Comparison of ENCODE assay signal across 11 cellular contexts in genomic region chr3:108546249-108546648, GRCh38. TPM values are rescaled to one million over a fixed set of nuclear protein-coding genes. Genes with fewer than 3 reads are reported as not detected.
DNase-seq lines count a peak whose midpoint lies in the region; ATAC-seq and TF ChIP-seq lines count a peak whose summit lies in the region.
"Had no signal": no experiment of that assay in that cellular context is flagged by ENCODE, and none has a peak within 500 bp of the region (broad histone marks: within the 10 kb centered on the region; RNA-seq: fewer than 3 reads in every experiment).

No MANE protein-coding gene starts in this region.

- no peaks in the 10 kb centered on the region for H3K9me3 ChIP-seq in parathyroid adenoma (ENCODE audit: control insufficient read depth, low read length)
- no peaks in the 10 kb centered on the region for H3K9me3 ChIP-seq in MG63

- H3K4me3 ChIP-seq in parathyroid adenoma (ENCODE audit: low read depth, low read length) (no peak overlapping the region), MG63 (no peak overlapping the region)

- DNase-seq in dermis microvascular lymphatic vessel endothelial cell (ENCODE audit: low read depth in 2 of 2) (peak; percentile 5 to 15), iPS-NIHi7 (ENCODE audit: extremely low spot score) (no peak), MG63 (no peak), NCI-H2029 treated with DMSO at 0.1 percent for 48 hours (lab: John Stamatoyannopoulos, UW) (no peak)
- DNase-seq: erythroblast, Kasumi-1, WERI-Rb-1 had no signal

- no peak overlapping the region for H3K27ac ChIP-seq in parathyroid adenoma
- H3K27ac ChIP-seq: WERI-Rb-1 had no signal

- H3K4me2 ChIP-seq in parathyroid adenoma (ENCODE audit: low read length): peak overlapping the region; percentile 7

- H3K36me3 ChIP-seq in parathyroid adenoma (ENCODE audit: control insufficient read depth, insufficient read depth, low read length) (no peaks in the 10 kb centered on the region), MG63 (peaks cover 34% of the 10 kb centered on the region)

- no peaks in the 10 kb centered on the region for H3K79me2 ChIP-seq in parathyroid adenoma

- no peaks in the 10 kb centered on the region for H3K4me1 ChIP-seq in parathyroid adenoma

- TF ChIP-seq CTCF in parathyroid adenoma (IDR thresholded peaks at IDR 0.05): no peak

- no peak overlapping the region for H3K9ac ChIP-seq in parathyroid adenoma

- ATAC-seq in GM19324 (IDR thresholded peaks at IDR 0.05; ENCODE audit: low FRiP score, unreplicated experiment) (peak; percentile 47), HG03103 (IDR thresholded peaks at IDR 0.05; ENCODE audit: low read depth, unreplicated experiment) (peak; percentile 35)
- ATAC-seq: activated naive CD4-positive, alpha-beta T cell treated with anti-CD3 and anti-CD28 coated beads, Interleukin-2, amount 50 U/mL, for 72 hours had no signal

- H3K27me3 ChIP-seq in parathyroid adenoma (ENCODE audit: control insufficient read depth, insufficient read depth, low read length): no peaks in the 10 kb centered on the region
- H3K27me3 ChIP-seq in MG63: no peaks in the 10 kb centered on the region

- H2AFZ ChIP-seq in parathyroid adenoma: no peak overlapping the region

RNA-seq across cellular contexts. Expression of gene MYH15, which starts 35.9 kb away (rescaled TPM):
- under 0.01 and 0.13 TPM in 2 replicates for total RNA-seq in dermis microvascular lymphatic vessel endothelial cell
- not detected in 2 replicates for total RNA-seq in MG63 (2014; rRNA removed; shearing (Covaris generic); ENCODE audit: low replicate concordance)

RNA-seq across cellular contexts. Expression of gene CIP2A, which starts 43.0 kb away (rescaled TPM):
- total RNA-seq in dermis microvascular lymphatic vessel endothelial cell: 17.2 and 24.6 TPM in 2 replicates
- total RNA-seq in MG63 (2014; rRNA removed; shearing (Covaris generic); ENCODE audit: low replicate concordance): 34.0 and 50.2 TPM in 2 replicates

RNA-seq across cellular contexts. Expression of gene DZIP3, which starts 43.3 kb away (rescaled TPM):
- 2.7 and 3.5 TPM in 2 replicates for total RNA-seq in dermis microvascular lymphatic vessel endothelial cell
- total RNA-seq in MG63 (2014; rRNA removed; shearing (Covaris generic); ENCODE audit: low replicate concordance): 4.4 and 5.4 TPM in 2 replicates

Comparison
In these comparisons a context has a peak if more than half of its experiments do, and no peak if none do; other contexts are left out.
1. DNase-seq: peak in dermis microvascular lymphatic vessel endothelial cell (2 of 2); none in iPS-NIHi7 (single experiment), MG63 (single experiment) and NCI-H2029 treated with DMSO at 0.1 percent for 48 hours (single experiment).